8 cellular contexts compared by ENCODE assay signal in the genomic region with DNA sequence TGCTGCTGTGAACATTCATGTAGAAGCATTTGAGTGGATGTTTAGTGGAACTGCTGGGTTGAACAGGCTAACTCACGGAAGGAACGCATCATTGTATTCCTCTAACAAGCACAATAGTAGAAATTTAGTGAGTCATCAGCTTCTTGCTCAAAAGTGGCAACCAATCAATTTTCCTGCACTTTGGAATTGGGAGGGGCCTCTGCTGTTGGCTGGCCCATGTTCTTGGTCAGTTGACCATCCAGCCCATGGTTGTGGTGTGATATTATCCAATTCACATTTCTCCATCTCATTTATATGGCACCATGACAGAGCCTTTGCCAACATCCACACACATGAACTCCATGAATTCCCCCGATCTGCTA.
A peak's percentile ranks its signal among the peaks of the same experiment; 100 is the strongest.
DNase-seq lines count a peak whose midpoint lies in the region; ATAC-seq and TF ChIP-seq lines count a peak whose summit lies in the region.

No MANE protein-coding gene starts in this region.

- H3K4me1 ChIP-seq in heart right ventricle (peaks cover 0 to 19% (median 7%) of the 10 kb centered on the region in 9 donors), esophagus muscularis mucosa (peaks cover 4 to 6% (median 6%) of the 10 kb centered on the region in 4 donors)

- peak overlapping the region; percentile 94 for H3K27ac Mint-ChIP-seq in activated CD4-positive, alpha-beta T cell treated with anti-CD3 and anti-CD28 coated beads, Interleukin-2, amount 10 ng/mL, durations not matched to agents 7 days and 5 days
- H3K27ac Mint-ChIP-seq in type B pancreatic cell: peak overlapping the region; percentile 61

- peak in 1 of 8 donors; percentile 13 for ATAC-seq in heart right ventricle
- ATAC-seq in HG02678 (IDR thresholded peaks at IDR 0.05; ENCODE audit: unreplicated experiment): no peak

- intact Hi-C loops in heart right ventricle (cut with DNase I): no loop called here
- intact Hi-C loops in cardiac septum (cut with DNase I): no loop called here
- intact Hi-C loops in esophagus muscularis mucosa (cut with DNase I): no loop called here

- peaks cover 13% of the 10 kb centered on the region for H3K36me3 Mint-ChIP-seq in activated CD4-positive, alpha-beta T cell treated with anti-CD3 and anti-CD28 coated beads, Interleukin-2, amount 10 ng/mL, durations not matched to agents 7 days and 5 days (ENCODE audit: low read depth)
- H3K36me3 Mint-ChIP-seq in type B pancreatic cell: no peaks in the 10 kb centered on the region

- peaks cover 55% of the 10 kb centered on the region for H3K4me1 Mint-ChIP-seq in activated CD4-positive, alpha-beta T cell treated with anti-CD3 and anti-CD28 coated beads, Interleukin-2, amount 10 ng/mL, durations not matched to agents 7 days and 5 days
- peaks cover 6% of the 10 kb centered on the region for H3K4me1 Mint-ChIP-seq in type B pancreatic cell (ENCODE audit: unreplicated experiment)

- TF ChIP-seq CTCF in heart right ventricle (IDR thresholded peaks at IDR 0.05): no peak
- TF ChIP-seq CTCF in type B pancreatic cell (conservative IDR thresholded peaks at IDR 0.05): no peak
- no peak for TF ChIP-seq CTCF in esophagus muscularis mucosa (IDR thresholded peaks at IDR 0.05)

- H3K27me3 ChIP-seq in heart right ventricle (no peaks in the 10 kb centered on the region), esophagus muscularis mucosa (no peaks in the 10 kb centered on the region)

- H3K4me3 ChIP-seq in heart right ventricle (peak overlapping the region in 2 of 10 donors; percentile 7 to 15), esophagus muscularis mucosa (no peak overlapping the region)

- H3K9me3 ChIP-seq in heart right ventricle (no peaks in the 10 kb centered on the region), esophagus muscularis mucosa (no peaks in the 10 kb centered on the region)

- H3K36me3 ChIP-seq in heart right ventricle (no peaks in the 10 kb centered on the region), esophagus muscularis mucosa (no peaks in the 10 kb centered on the region)

- no peaks in the 10 kb centered on the region for H3K27me3 Mint-ChIP-seq in activated CD4-positive, alpha-beta T cell treated with anti-CD3 and anti-CD28 coated beads, Interleukin-2, amount 10 ng/mL, durations not matched to agents 7 days and 5 days
- H3K27me3 Mint-ChIP-seq in type B pancreatic cell: peaks cover 3% of the 10 kb centered on the region

- POLR2A ChIA-PET in activated CD4-positive, alpha-beta T cell treated with anti-CD3 and anti-CD28 coated beads, Interleukin-2, amount 10 ng/mL, durations not matched to agents 7 days and 5 days (lab: Charles Lee): interaction anchor here (0.6 to 1.0 kb wide), 4 partner anchors 36 to 103 kb away, joined by 3 to 4 read pairs (median 3); partner anchors contain the start of gene ZCCHC2

- CTCF ChIA-PET in activated CD4-positive, alpha-beta T cell treated with anti-CD3 and anti-CD28 coated beads, Interleukin-2, amount 10 ng/mL, durations not matched to agents 7 days and 5 days (lab: Charles Lee): interaction anchor here (0.9 to 2.0 kb wide), 5 partner anchors 35 to 168 kb away, joined by 3 to 10 read pairs (median 4); no protein-coding TSS in a partner anchor

- WGBS in heart right ventricle, 2 donors: 79 to 81% methylated on average over 3 of the region's 3 CpGs
- 87% methylated on average over 3 of the region's 3 CpGs for WGBS in esophagus muscularis mucosa

- H3K27ac ChIP-seq in heart right ventricle: peak overlapping the region in 9 of 10 donors; percentile 8 to 81 (median 59)
- H3K27ac ChIP-seq in esophagus muscularis mucosa (replicated peaks in 1 of 4): peak overlapping the region in 2 of 4 donors; percentile 13 to 15

- peak overlapping the region; percentile 64 for H3K4me3 Mint-ChIP-seq in activated CD4-positive, alpha-beta T cell treated with anti-CD3 and anti-CD28 coated beads, Interleukin-2, amount 10 ng/mL, durations not matched to agents 7 days and 5 days
- H3K4me3 Mint-ChIP-seq in type B pancreatic cell: peak overlapping the region; percentile 39

- H3K9me3 Mint-ChIP-seq in activated CD4-positive, alpha-beta T cell treated with anti-CD3 and anti-CD28 coated beads, Interleukin-2, amount 10 ng/mL, durations not matched to agents 7 days and 5 days: peaks cover 5% of the 10 kb centered on the region
- H3K9me3 Mint-ChIP-seq in type B pancreatic cell: peaks cover 12% of the 10 kb centered on the region

- no peak for TF ChIP-seq EP300 in esophagus muscularis mucosa (IDR thresholded peaks at IDR 0.05)

- TF ChIP-seq POLR2A in esophagus muscularis mucosa (IDR thresholded peaks at IDR 0.05; ENCODE audit: low read depth): no peak

- no peak for DNase-seq in heart right ventricle
- no peak for DNase-seq in cardiac septum (ENCODE audit: low spot score)
- DNase-seq in activated CD4-positive, alpha-beta T cell treated with anti-CD3 and anti-CD28 coated beads, Interleukin-2, amount 10 ng/mL, durations not matched to agents 7 days and 5 days: no peak
- DNase-seq in foreskin melanocyte: peak; percentile 36
- DNase-seq in type B pancreatic cell (ENCODE audit: extremely low spot score, unreplicated experiment): no peak
- DNase-seq in NCI-H524 treated with DMSO at 0.1 percent for 48 hours (lab: John Stamatoyannopoulos, UW): no peak
- DNase-seq in esophagus muscularis mucosa (ENCODE audit: extremely low spot score): no peak
